ENCODE assay signal across 8 cellular contexts in genomic region chr11:36376888-36377758, GRCh38.
A peak's percentile ranks its signal among the peaks of the same experiment; 100 is the strongest.
DNase-seq lines count a peak whose midpoint lies in the region; ATAC-seq and TF ChIP-seq lines count a peak whose summit lies in the region.

No MANE protein-coding gene starts in this region.

- H3K4me1 ChIP-seq in thyroid gland, result peaks cover 0 to 15% of the 10 kb centered on the region in 2 donors

- peak overlapping the region; percentile 90 to 93 for H3K27ac Mint-ChIP-seq in natural killer cell

- no peaks in the 10 kb centered on the region for H3K9me3 ChIP-seq in thyroid gland

- peaks cover 21% of the 10 kb centered on the region for H3K36me3 Mint-ChIP-seq in natural killer cell

- H3K27me3 Mint-ChIP-seq in natural killer cell (ENCODE audit: low read depth in 2 of 2), result no peaks in the 10 kb centered on the region

- intact Hi-C loops in natural killer cell (cut with micrococcal nuclease) (loop anchor here (2.0 to 10.0 kb wide), 3 partner anchors 44 to 116 kb away; no protein-coding TSS in a partner anchor), thyroid gland (cut with DNase I) (no loop called here)

- peaks cover 60 to 63% of the 10 kb centered on the region in 2 donors for H3K4me1 Mint-ChIP-seq in natural killer cell

- 0 to 1% methylated on average over 37 to 41 of the region's 68 CpGs for WGBS in thyroid gland, 2 donors

- H3K4me3 ChIP-seq in AG10803 (ENCODE audit: low read length) (peak overlapping the region; percentile 91), fibroblast of pulmonary artery (replicated peaks; ENCODE audit: low read depth, low read length) (peak overlapping the region; percentile 82), thyroid gland (replicated peaks in 1 of 3) (peak overlapping the region; percentile 12 to 55 (median 14))

- peak overlapping the region in 2 of 3 donors; percentile 20 to 52 for H3K27ac ChIP-seq in thyroid gland

- no peaks in the 10 kb centered on the region for H3K9me3 Mint-ChIP-seq in natural killer cell

- peak; percentile 45 for DNase-seq in AG10803 (ENCODE audit: low read depth)
- DNase-seq in NCI-H146 (lab: John Stamatoyannopoulos, UW), result peak; percentile 34
- peak; percentile 43 for DNase-seq in activated T-cell treated with anti-CD3 and anti-CD28 coated beads for 48 hours (ENCODE audit: low read depth)
- peak; percentile 60 for DNase-seq in fibroblast of pulmonary artery (ENCODE audit: low read depth)
- peak; percentile 69 for DNase-seq in natural killer cell
- peak in 1 of 2 donors; percentile 10 for DNase-seq in thyroid gland

- TF ChIP-seq CTCF in AG10803 (conservative IDR thresholded peaks at IDR 0.05; ENCODE audit: low read length) (peak; percentile 59), fibroblast of pulmonary artery (IDR thresholded peaks at IDR 0.05; ENCODE audit: low read length, missing control alignments) (peak; percentile 56), natural killer cell (IDR thresholded peaks at IDR 0.05) (peak; percentile 84), thyroid gland (IDR thresholded peaks at IDR 0.05) (peak in 1 of 6 experiments; percentile 33)

- no peak for TF ChIP-seq POLR2A in thyroid gland (IDR thresholded peaks at IDR 0.05)

- no peaks in the 10 kb centered on the region for H3K36me3 ChIP-seq in thyroid gland

- ATAC-seq in GM19438 (IDR thresholded peaks at IDR 0.05; ENCODE audit: low read depth, unreplicated experiment) (peak; percentile 41), natural killer cell (peak; percentile 63 to 82 (median 72)), HG03135 (IDR thresholded peaks at IDR 0.05; ENCODE audit: unreplicated experiment) (no peak)

- H3K4me3 Mint-ChIP-seq in natural killer cell, result peak overlapping the region; percentile 91

- no peaks in the 10 kb centered on the region for H3K27me3 ChIP-seq in thyroid gland

Comparison
In these comparisons a context has a peak if more than half of its experiments do, and no peak if none do; other contexts are left out.
1. H3K4me3 ChIP-seq: peak in every context shown above with its lines; median percentile 91 in AG10803; 82 in fibroblast of pulmonary artery; 14 in thyroid gland.